In the genomic region with DNA sequence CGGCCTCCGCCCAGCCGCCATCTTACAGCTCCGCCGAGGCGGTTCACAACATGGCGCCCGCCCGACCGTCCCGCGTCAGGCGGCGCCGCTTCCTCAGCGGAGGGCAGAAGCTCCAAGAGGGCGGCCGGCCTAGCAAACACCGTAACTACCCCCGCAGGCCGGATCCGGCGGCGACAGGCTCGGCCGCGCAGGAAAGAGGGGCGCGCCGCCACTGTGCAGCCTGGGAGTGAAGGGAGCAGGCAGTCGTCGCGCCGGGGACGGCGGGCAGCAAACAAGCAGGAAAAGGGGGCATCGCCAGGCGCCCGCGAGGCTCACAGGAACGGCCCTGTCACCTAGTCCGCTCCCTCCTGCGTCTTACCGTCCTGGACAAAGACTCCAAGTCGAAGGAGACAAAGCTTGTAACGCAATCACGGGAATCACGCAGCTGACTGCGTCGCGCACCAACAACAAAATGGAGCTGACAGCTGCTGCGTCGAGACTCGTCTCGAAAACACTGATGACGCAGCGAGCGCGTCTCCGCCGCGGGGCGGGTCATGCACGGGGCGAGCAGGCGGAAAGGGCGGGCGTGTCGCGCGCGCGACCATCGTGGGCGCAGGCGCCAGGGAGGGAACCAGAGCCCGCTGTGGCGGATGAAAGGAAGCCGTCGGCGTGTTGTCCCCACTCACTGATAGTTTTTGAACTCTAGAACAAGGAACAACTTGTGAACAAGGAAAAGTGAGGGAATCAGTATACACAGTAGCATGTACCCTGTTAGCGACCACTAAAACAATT, we compare ENCODE assay signal across 1 cellular context.
TF ChIP-seq lines count a peak whose summit lies in the region.

TSS of gene CLK1 (minus strand) at position 453 of the 771 bp plus-strand sequence. CDS start 2,796 bp downstream, outside the sequence.

TF ChIP-seq in HepG2, 621 proteins besides CTCF, POLR2A, EP300 and RAD21 (continued from another document and continues in another):
- TF ChIP-seq, protein P1, sequence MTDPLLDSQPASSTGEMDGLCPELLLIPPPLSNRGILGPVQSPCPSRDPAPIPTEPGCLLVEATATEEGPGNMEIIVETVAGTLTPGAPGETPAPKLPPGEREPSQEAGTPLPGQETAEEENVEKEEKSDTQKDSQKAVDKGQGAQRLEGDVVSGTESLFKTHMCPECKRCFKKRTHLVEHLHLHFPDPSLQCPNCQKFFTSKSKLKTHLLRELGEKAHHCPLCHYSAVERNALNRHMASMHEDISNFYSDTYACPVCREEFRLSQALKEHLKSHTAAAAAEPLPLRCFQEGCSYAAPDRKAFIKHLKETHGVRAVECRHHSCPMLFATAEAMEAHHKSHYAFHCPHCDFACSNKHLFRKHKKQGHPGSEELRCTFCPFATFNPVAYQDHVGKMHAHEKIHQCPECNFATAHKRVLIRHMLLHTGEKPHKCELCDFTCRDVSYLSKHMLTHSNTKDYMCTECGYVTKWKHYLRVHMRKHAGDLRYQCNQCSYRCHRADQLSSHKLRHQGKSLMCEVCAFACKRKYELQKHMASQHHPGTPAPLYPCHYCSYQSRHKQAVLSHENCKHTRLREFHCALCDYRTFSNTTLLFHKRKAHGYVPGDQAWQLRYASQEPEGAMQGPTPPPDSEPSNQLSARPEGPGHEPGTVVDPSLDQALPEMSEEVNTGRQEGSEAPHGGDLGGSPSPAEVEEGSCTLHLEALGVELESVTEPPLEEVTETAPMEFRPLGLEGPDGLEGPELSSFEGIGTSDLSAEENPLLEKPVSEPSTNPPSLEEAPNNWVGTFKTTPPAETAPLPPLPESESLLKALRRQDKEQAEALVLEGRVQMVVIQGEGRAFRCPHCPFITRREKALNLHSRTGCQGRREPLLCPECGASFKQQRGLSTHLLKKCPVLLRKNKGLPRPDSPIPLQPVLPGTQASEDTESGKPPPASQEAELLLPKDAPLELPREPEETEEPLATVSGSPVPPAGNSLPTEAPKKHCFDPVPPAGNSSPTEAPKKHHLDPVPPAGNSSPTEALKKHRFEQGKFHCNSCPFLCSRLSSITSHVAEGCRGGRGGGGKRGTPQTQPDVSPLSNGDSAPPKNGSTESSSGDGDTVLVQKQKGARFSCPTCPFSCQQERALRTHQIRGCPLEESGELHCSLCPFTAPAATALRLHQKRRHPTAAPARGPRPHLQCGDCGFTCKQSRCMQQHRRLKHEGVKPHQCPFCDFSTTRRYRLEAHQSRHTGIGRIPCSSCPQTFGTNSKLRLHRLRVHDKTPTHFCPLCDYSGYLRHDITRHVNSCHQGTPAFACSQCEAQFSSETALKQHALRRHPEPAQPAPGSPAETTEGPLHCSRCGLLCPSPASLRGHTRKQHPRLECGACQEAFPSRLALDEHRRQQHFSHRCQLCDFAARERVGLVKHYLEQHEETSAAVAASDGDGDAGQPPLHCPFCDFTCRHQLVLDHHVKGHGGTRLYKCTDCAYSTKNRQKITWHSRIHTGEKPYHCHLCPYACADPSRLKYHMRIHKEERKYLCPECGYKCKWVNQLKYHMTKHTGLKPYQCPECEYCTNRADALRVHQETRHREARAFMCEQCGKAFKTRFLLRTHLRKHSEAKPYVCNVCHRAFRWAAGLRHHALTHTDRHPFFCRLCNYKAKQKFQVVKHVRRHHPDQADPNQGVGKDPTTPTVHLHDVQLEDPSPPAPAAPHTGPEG (CRISPR knock-in tag; IDR thresholded peaks at IDR 0.05) = peak; percentile 99
- TF ChIP-seq ZNF747 (CRISPR knock-in tag; IDR thresholded peaks at IDR 0.05; ENCODE audit: borderline replicate concordance) (peak; percentile 98), CBX2 (IDR thresholded peaks at IDR 0.05; ENCODE audit: low read depth, low read length) (no peak), CBX2 (CRISPR knock-in tag; IDR thresholded peaks at IDR 0.05; ENCODE audit: low read depth) (peak; percentile 86; the same call in 1 of the 2 replicates), ZNF564 (CRISPR knock-in tag; IDR thresholded peaks at IDR 0.05) (peak; percentile 94; the same call in 1 of the 2 replicates), IRX3 (CRISPR knock-in tag; IDR thresholded peaks at IDR 0.05; ENCODE audit: borderline replicate concordance, low read depth) (peak; percentile 92), ZBTB42 (CRISPR knock-in tag; IDR thresholded peaks at IDR 0.05) (peak; percentile 86; the same call in 1 of the 2 replicates), ZNF496 (CRISPR knock-in tag; IDR thresholded peaks at IDR 0.05; ENCODE audit: insufficient replicate concordance) (no peak), ZFP36L1 (CRISPR knock-in tag; IDR thresholded peaks at IDR 0.05) (peak; percentile 22; the same call in 1 of the 2 replicates), ZNF616 (CRISPR knock-in tag; IDR thresholded peaks at IDR 0.05; ENCODE audit: low read depth) (peak; percentile 95), USF2 (IDR thresholded peaks at IDR 0.05; ENCODE audit: low read depth, low read length) (no peak), USF2 (CRISPR knock-in tag; IDR thresholded peaks at IDR 0.05; ENCODE audit: borderline replicate concordance) (peak; percentile 64; the same call in 1 of the 2 replicates), ZNF644 (CRISPR knock-in tag; IDR thresholded peaks at IDR 0.05; ENCODE audit: low read depth) (peak; percentile 9; the same call in 1 of the 2 replicates), ZNF75D (CRISPR knock-in tag; IDR thresholded peaks at IDR 0.05; ENCODE audit: borderline replicate concordance) (no peak), ZNF513 (CRISPR knock-in tag; conservative IDR thresholded peaks at IDR 0.05) (peak; percentile 70; the same call in 1 of the 2 replicates), ZNF740 (CRISPR knock-in tag; IDR thresholded peaks at IDR 0.05) (peak; percentile 76), ATF7 (IDR thresholded peaks at IDR 0.05) (no peak), ATF7 (CRISPR knock-in tag; IDR thresholded peaks at IDR 0.05) (peak; percentile 87), HHEX (CRISPR knock-in tag; IDR thresholded peaks at IDR 0.05) (no peak), ZNF263 (CRISPR knock-in tag; IDR thresholded peaks at IDR 0.05) (peak; percentile 74; the same call in 1 of the 2 replicates), TBX2 (CRISPR knock-in tag; IDR thresholded peaks at IDR 0.05; ENCODE audit: borderline replicate concordance) (peak; percentile 90), GATAD2A (CRISPR knock-in tag; IDR thresholded peaks at IDR 0.05) (peak; percentile 72; the same call in 1 of the 2 replicates)
- TF ChIP-seq, protein P2, sequence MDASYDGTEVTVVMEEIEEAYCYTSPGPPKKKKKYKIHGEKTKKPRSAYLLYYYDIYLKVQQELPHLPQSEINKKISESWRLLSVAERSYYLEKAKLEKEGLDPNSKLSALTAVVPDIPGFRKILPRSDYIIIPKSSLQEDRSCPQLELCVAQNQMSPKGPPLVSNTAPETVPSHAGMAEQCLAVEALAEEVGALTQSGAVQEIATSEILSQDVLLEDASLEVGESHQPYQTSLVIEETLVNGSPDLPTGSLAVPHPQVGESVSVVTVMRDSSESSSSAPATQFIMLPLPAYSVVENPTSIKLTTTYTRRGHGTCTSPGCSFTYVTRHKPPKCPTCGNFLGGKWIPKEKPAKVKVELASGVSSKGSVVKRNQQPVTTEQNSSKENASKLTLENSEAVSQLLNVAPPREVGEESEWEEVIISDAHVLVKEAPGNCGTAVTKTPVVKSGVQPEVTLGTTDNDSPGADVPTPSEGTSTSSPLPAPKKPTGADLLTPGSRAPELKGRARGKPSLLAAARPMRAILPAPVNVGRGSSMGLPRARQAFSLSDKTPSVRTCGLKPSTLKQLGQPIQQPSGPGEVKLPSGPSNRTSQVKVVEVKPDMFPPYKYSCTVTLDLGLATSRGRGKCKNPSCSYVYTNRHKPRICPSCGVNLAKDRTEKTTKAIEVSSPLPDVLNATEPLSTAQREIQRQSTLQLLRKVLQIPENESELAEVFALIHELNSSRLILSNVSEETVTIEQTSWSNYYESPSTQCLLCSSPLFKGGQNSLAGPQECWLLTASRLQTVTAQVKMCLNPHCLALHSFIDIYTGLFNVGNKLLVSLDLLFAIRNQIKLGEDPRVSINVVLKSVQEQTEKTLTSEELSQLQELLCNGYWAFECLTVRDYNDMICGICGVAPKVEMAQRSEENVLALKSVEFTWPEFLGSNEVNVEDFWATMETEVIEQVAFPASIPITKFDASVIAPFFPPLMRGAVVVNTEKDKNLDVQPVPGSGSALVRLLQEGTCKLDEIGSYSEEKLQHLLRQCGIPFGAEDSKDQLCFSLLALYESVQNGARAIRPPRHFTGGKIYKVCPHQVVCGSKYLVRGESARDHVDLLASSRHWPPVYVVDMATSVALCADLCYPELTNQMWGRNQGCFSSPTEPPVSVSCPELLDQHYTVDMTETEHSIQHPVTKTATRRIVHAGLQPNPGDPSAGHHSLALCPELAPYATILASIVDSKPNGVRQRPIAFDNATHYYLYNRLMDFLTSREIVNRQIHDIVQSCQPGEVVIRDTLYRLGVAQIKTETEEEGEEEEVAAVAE (CRISPR knock-in tag; IDR thresholded peaks at IDR 0.05; ENCODE audit: borderline replicate concordance) = peak; percentile 89; the same call in 1 of the 2 replicates
- TF ChIP-seq, protein P3, sequence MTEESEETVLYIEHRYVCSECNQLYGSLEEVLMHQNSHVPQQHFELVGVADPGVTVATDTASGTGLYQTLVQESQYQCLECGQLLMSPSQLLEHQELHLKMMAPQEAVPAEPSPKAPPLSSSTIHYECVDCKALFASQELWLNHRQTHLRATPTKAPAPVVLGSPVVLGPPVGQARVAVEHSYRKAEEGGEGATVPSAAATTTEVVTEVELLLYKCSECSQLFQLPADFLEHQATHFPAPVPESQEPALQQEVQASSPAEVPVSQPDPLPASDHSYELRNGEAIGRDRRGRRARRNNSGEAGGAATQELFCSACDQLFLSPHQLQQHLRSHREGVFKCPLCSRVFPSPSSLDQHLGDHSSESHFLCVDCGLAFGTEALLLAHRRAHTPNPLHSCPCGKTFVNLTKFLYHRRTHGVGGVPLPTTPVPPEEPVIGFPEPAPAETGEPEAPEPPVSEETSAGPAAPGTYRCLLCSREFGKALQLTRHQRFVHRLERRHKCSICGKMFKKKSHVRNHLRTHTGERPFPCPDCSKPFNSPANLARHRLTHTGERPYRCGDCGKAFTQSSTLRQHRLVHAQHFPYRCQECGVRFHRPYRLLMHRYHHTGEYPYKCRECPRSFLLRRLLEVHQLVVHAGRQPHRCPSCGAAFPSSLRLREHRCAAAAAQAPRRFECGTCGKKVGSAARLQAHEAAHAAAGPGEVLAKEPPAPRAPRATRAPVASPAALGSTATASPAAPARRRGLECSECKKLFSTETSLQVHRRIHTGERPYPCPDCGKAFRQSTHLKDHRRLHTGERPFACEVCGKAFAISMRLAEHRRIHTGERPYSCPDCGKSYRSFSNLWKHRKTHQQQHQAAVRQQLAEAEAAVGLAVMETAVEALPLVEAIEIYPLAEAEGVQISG (CRISPR knock-in tag; IDR thresholded peaks at IDR 0.05) = peak; percentile 93
- TF ChIP-seq, protein P4, sequence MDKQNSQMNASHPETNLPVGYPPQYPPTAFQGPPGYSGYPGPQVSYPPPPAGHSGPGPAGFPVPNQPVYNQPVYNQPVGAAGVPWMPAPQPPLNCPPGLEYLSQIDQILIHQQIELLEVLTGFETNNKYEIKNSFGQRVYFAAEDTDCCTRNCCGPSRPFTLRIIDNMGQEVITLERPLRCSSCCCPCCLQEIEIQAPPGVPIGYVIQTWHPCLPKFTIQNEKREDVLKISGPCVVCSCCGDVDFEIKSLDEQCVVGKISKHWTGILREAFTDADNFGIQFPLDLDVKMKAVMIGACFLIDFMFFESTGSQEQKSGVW (CRISPR knock-in tag; IDR thresholded peaks at IDR 0.05; ENCODE audit: borderline replicate concordance) = peak; percentile 58
- TF ChIP-seq, protein P5, sequence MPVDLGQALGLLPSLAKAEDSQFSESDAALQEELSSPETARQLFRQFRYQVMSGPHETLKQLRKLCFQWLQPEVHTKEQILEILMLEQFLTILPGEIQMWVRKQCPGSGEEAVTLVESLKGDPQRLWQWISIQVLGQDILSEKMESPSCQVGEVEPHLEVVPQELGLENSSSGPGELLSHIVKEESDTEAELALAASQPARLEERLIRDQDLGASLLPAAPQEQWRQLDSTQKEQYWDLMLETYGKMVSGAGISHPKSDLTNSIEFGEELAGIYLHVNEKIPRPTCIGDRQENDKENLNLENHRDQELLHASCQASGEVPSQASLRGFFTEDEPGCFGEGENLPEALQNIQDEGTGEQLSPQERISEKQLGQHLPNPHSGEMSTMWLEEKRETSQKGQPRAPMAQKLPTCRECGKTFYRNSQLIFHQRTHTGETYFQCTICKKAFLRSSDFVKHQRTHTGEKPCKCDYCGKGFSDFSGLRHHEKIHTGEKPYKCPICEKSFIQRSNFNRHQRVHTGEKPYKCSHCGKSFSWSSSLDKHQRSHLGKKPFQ (CRISPR knock-in tag; IDR thresholded peaks at IDR 0.05; ENCODE audit: insufficient replicate concordance) = peak; percentile 87
- TF ChIP-seq, protein P6, sequence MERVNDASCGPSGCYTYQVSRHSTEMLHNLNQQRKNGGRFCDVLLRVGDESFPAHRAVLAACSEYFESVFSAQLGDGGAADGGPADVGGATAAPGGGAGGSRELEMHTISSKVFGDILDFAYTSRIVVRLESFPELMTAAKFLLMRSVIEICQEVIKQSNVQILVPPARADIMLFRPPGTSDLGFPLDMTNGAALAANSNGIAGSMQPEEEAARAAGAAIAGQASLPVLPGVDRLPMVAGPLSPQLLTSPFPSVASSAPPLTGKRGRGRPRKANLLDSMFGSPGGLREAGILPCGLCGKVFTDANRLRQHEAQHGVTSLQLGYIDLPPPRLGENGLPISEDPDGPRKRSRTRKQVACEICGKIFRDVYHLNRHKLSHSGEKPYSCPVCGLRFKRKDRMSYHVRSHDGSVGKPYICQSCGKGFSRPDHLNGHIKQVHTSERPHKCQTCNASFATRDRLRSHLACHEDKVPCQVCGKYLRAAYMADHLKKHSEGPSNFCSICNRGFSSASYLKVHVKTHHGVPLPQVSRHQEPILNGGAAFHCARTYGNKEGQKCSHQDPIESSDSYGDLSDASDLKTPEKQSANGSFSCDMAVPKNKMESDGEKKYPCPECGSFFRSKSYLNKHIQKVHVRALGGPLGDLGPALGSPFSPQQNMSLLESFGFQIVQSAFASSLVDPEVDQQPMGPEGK (CRISPR knock-in tag; IDR thresholded peaks at IDR 0.05) = peak; percentile 83
